In genomic region chr22:49400136-49400865, GRCh38 we compare ENCODE assay signal across 10 cellular contexts.
A peak's percentile ranks its signal among the peaks of the same experiment; 100 is the strongest.
DNase-seq lines count a peak whose midpoint lies in the region; ATAC-seq lines count a peak whose summit lies in the region.
"Had no signal": no experiment of that assay in that cellular context is flagged by ENCODE, and none has a peak within 500 bp of the region (broad histone marks: within the 10 kb centered on the region; RNA-seq: fewer than 3 reads in every experiment).

No MANE protein-coding gene starts in this region.

- no peaks in the 10 kb centered on the region for H3K9me3 Mint-ChIP-seq in stimulated activated naive CD8-positive, alpha-beta T cell treated with anti-CD3 and anti-CD28 coated beads, Interleukin-15, amount 100 ng/mL, for 72 hours

- no peak overlapping the region for H3K4me3 Mint-ChIP-seq in stimulated activated naive CD8-positive, alpha-beta T cell treated with anti-CD3 and anti-CD28 coated beads, Interleukin-15, amount 100 ng/mL, for 72 hours
- H3K4me3 Mint-ChIP-seq: HFFc6 had no signal

- H3K27me3 Mint-ChIP-seq in stimulated activated naive CD8-positive, alpha-beta T cell treated with anti-CD3 and anti-CD28 coated beads, Interleukin-15, amount 100 ng/mL, for 72 hours, result peaks cover 18% of the 10 kb centered on the region

- peak; percentile 25 for ATAC-seq in stimulated activated naive CD8-positive, alpha-beta T cell treated with anti-CD3 and anti-CD28 coated beads, Interleukin-15, Interleukin-2, amounts not matched to agents 100 U/mL and 50 U/mL, for 24 hours
- no peak for ATAC-seq in stimulated activated naive CD8-positive, alpha-beta T cell treated with anti-CD3 and anti-CD28 coated beads, Interleukin-15, amount 100 ng/mL, for 72 hours
- ATAC-seq in sciatic nerve (no peak), GM21423 (IDR thresholded peaks at IDR 0.05; ENCODE audit: unreplicated experiment) (no peak)

- H3K4me1 Mint-ChIP-seq in stimulated activated naive CD8-positive, alpha-beta T cell treated with anti-CD3 and anti-CD28 coated beads, Interleukin-15, amount 100 ng/mL, for 72 hours, result no peaks in the 10 kb centered on the region

- intact Hi-C loops in sciatic nerve (cut with DNase I), result no loop called here

- DNase-seq in stimulated activated naive CD8-positive, alpha-beta T cell treated with anti-CD3 and anti-CD28 coated beads, Interleukin-15, Interleukin-2, amounts not matched to agents 100 U/mL and 50 U/mL, for 24 hours, result no peak
- DNase-seq in stimulated activated naive CD8-positive, alpha-beta T cell treated with anti-CD3 and anti-CD28 coated beads, Interleukin-15, amount 100 ng/mL, for 72 hours, result no peak
- DNase-seq in islet precursor cell (peak; percentile 34), sciatic nerve (ENCODE audit: low spot score) (peak; percentile 32), NCI-H1930 (lab: John Stamatoyannopoulos, UW) (no peak)
- DNase-seq in activated CD4-positive, alpha-beta T cell treated with anti-CD3 and anti-CD28 coated beads, Interleukin-2, amount 50 U/mL, for 48 hours, result no peak
- DNase-seq: HFFc6, NCI-H187, NCI-H748 treated with DMSO at 0.1 percent for 48 hours had no signal

- no peak overlapping the region for H3K27ac Mint-ChIP-seq in stimulated activated naive CD8-positive, alpha-beta T cell treated with anti-CD3 and anti-CD28 coated beads, Interleukin-15, amount 100 ng/mL, for 72 hours
- H3K27ac Mint-ChIP-seq: HFFc6 had no signal

Comparison
In these comparisons a context has a peak if more than half of its experiments do, and no peak if none do; other contexts are left out.
1. DNase-seq: peak in islet precursor cell (single experiment) and sciatic nerve (single experiment); none in stimulated activated naive CD8-positive, alpha-beta T cell treated with anti-CD3 and anti-CD28 coated beads, Interleukin-15, Interleukin-2, amounts not matched to agents 100 U/mL and 50 U/mL, for 24 hours (single experiment), stimulated activated naive CD8-positive, alpha-beta T cell treated with anti-CD3 and anti-CD28 coated beads, Interleukin-15, amount 100 ng/mL, for 72 hours (0 of 2), activated CD4-positive, alpha-beta T cell treated with anti-CD3 and anti-CD28 coated beads, Interleukin-2, amount 50 U/mL, for 48 hours (0 of 2) and NCI-H1930 (0 of 2).